In genomic region chr15:66623801-66624453, GRCh38 we compare ENCODE assay signal across 1 cellular context.
TF ChIP-seq lines count a peak whose summit lies in the region.

No MANE protein-coding gene starts in this region.

TF ChIP-seq in K562, 482 proteins besides CTCF, POLR2A, EP300 and RAD21 (continues in another document):
- TF ChIP-seq CAMTA2 (CRISPR knock-in tag; conservative IDR thresholded peaks at IDR 0.05) = peak; percentile 96
- TF ChIP-seq CCNT2 (IDR thresholded peaks at IDR 0.05; ENCODE audit: borderline replicate concordance, extremely low read depth, insufficient read length, low read depth, low read length) = no peak
- peak; percentile 94 for TF ChIP-seq ZNF324 (CRISPR knock-in tag; IDR thresholded peaks at IDR 0.05)
- no peak for TF ChIP-seq MCM7 (IDR thresholded peaks at IDR 0.05)
- no peak for TF ChIP-seq SMC3 (conservative IDR thresholded peaks at IDR 0.05; ENCODE audit: insufficient read depth, low read depth, low read length)
- TF ChIP-seq ZFP30 (CRISPR knock-in tag; IDR thresholded peaks at IDR 0.05; ENCODE audit: borderline replicate concordance) = peak; percentile 85; the same call in 1 of the 2 replicates
- TF ChIP-seq ARID2 (IDR thresholded peaks at IDR 0.05) = no peak
- TF ChIP-seq NCOA1 (IDR thresholded peaks at IDR 0.05; ENCODE audit: low read depth) = no peak
- TF ChIP-seq THRB (CRISPR knock-in tag; conservative IDR thresholded peaks at IDR 0.05) = peak; percentile 99
- no peak for TF ChIP-seq CREM (IDR thresholded peaks at IDR 0.05; ENCODE audit: low read depth)
- peak; percentile 91 for TF ChIP-seq ZNF507 (tag; conservative IDR thresholded peaks at IDR 0.05)
- TF ChIP-seq MEF2D (tag; conservative IDR thresholded peaks at IDR 0.05; ENCODE audit: low read depth) = peak; percentile 100
- peak; percentile 88 for TF ChIP-seq GMEB1 (CRISPR knock-in tag; IDR thresholded peaks at IDR 0.05)
- TF ChIP-seq TAF15 (IDR thresholded peaks at IDR 0.05; ENCODE audit: low read depth, low read length) = no peak
- TF ChIP-seq ZNF695 (CRISPR knock-in tag; IDR thresholded peaks at IDR 0.05) = peak; percentile 94
- TF ChIP-seq COPS2 (conservative IDR thresholded peaks at IDR 0.05) = no peak
- peak; percentile 99 for TF ChIP-seq E2F3 (CRISPR knock-in tag; IDR thresholded peaks at IDR 0.05)
- peak; percentile 99 for TF ChIP-seq ZNF583 (CRISPR knock-in tag; IDR thresholded peaks at IDR 0.05)
- TF ChIP-seq TFAM (CRISPR knock-in tag; conservative IDR thresholded peaks at IDR 0.05) = no peak
- no peak for TF ChIP-seq KDM5B (IDR thresholded peaks at IDR 0.05; ENCODE audit: insufficient replicate concordance, low read depth, low read length)
- TF ChIP-seq ZNF316 (IDR thresholded peaks at IDR 0.05) = no peak
- peak; percentile 93 for TF ChIP-seq ZNF707 (CRISPR knock-in tag; conservative IDR thresholded peaks at IDR 0.05)
- TF ChIP-seq CGGBP1 (CRISPR knock-in tag; IDR thresholded peaks at IDR 0.05) = peak; percentile 86; the same call in 1 of the 2 replicates
- TF ChIP-seq ZNF444 (CRISPR knock-in tag; IDR thresholded peaks at IDR 0.05) = peak; percentile 97
- peak; percentile 97 for TF ChIP-seq ZBTB17 (CRISPR knock-in tag; IDR thresholded peaks at IDR 0.05)
- no peak for TF ChIP-seq RBM15 (IDR thresholded peaks at IDR 0.05; ENCODE audit: insufficient read depth, low read length)
- TF ChIP-seq REST (CRISPR knock-in tag; IDR thresholded peaks at IDR 0.05; ENCODE audit: low read depth) = peak; percentile 91
- 0 out of 2 replicates have a peak, but pooled peaks have one; percentile 27 for TF ChIP-seq TCF3 (CRISPR knock-in tag; IDR thresholded peaks at IDR 0.05)
- peak; percentile 82 for TF ChIP-seq DEAF1 (CRISPR knock-in tag; IDR thresholded peaks at IDR 0.05)
- peak; percentile 90 for TF ChIP-seq ZNF134 (CRISPR knock-in tag; conservative IDR thresholded peaks at IDR 0.05)
- peak; percentile 86 for TF ChIP-seq MTA1 (IDR thresholded peaks at IDR 0.05; ENCODE audit: borderline replicate concordance)
- TF ChIP-seq L3MBTL2 (IDR thresholded peaks at IDR 0.05) = no peak
- 0 out of 2 replicates have a peak, but pooled peaks have one; percentile 61 for TF ChIP-seq ARID3A (IDR thresholded peaks at IDR 0.05; ENCODE audit: borderline replicate concordance, low read depth, low read length)
- TF ChIP-seq ZNF766 (CRISPR knock-in tag; conservative IDR thresholded peaks at IDR 0.05) = peak; percentile 99
- peak; percentile 99 for TF ChIP-seq KDM2B (CRISPR knock-in tag; IDR thresholded peaks at IDR 0.05)
- TF ChIP-seq ZNF609 (CRISPR knock-in tag; IDR thresholded peaks at IDR 0.05; ENCODE audit: borderline replicate concordance) = no peak
- no peak for TF ChIP-seq POLR2AphosphoS5 (IDR thresholded peaks at IDR 0.05; ENCODE audit: control insufficient read depth, insufficient read depth, low read depth, low read length)
- TF ChIP-seq TCFL5 (CRISPR knock-in tag; conservative IDR thresholded peaks at IDR 0.05) = peak; percentile 96
- no peak for TF ChIP-seq MEF2A (IDR thresholded peaks at IDR 0.05; ENCODE audit: control insufficient read depth, low read depth, low read length)
- TF ChIP-seq TEAD4 (IDR thresholded peaks at IDR 0.05; ENCODE audit: low read length) = no peak
- TF ChIP-seq TEAD4 (CRISPR knock-in tag; IDR thresholded peaks at IDR 0.05; ENCODE audit: borderline replicate concordance) = no peak
- no peak for TF ChIP-seq HNRNPK (IDR thresholded peaks at IDR 0.05; ENCODE audit: low read depth, low read length, poor library complexity, severe bottlenecking)
- TF ChIP-seq TBL1XR1 (IDR thresholded peaks at IDR 0.05; ENCODE audit: low read length in 2 of 2) = no peak
- TF ChIP-seq HNRNPH1 (optimal IDR thresholded peaks at IDR 0.05; ENCODE audit: low read depth, low read length) = no peak
- peak; percentile 96 for TF ChIP-seq ZNF212 (CRISPR knock-in tag; IDR thresholded peaks at IDR 0.05)
- no peak for TF ChIP-seq TOE1 (IDR thresholded peaks at IDR 0.05; ENCODE audit: borderline replicate concordance)
- TF ChIP-seq TOE1 (CRISPR knock-in tag; IDR thresholded peaks at IDR 0.05; ENCODE audit: borderline replicate concordance, low read depth) = no peak
- TF ChIP-seq POLR2B (IDR thresholded peaks at IDR 0.05; ENCODE audit: low read depth, partially characterized antibody) = no peak
- TF ChIP-seq NR0B1 (IDR thresholded peaks at IDR 0.05; ENCODE audit: partially characterized antibody) = no peak
- peak; percentile 96 for TF ChIP-seq RNF219 (CRISPR knock-in tag; IDR thresholded peaks at IDR 0.05)
